1 cellular context compared by ENCODE assay signal in genomic region chr7:127920787-127921438, GRCh38.
TF ChIP-seq lines count a peak whose summit lies in the region.

No MANE protein-coding gene starts in this region.

TF ChIP-seq in SK-N-SH treated with all-trans-retinoic acid at 6 μM for 48 hours, 23 proteins besides CTCF, POLR2A, EP300 and RAD21 (continued from another document):
- TF ChIP-seq CSRNP3 (CRISPR knock-in tag; IDR thresholded peaks at IDR 0.05): no peak
